In genomic region chr2:152098033-152098797, GRCh38 we compare ENCODE assay signal across 8 cellular contexts. TPM values are rescaled to one million over a fixed set of nuclear protein-coding genes. Genes with fewer than 3 reads are reported as not detected.
DNase-seq lines count a peak whose midpoint lies in the region; ATAC-seq lines count a peak whose summit lies in the region.

No MANE protein-coding gene starts in this region.

- peaks cover 55% of the 10 kb centered on the region for H3K27me3 ChIP-seq in CD4-positive, CD25-positive, alpha-beta regulatory T cell (ENCODE audit: control insufficient read depth, insufficient read depth, low read length)
- peaks cover 7% of the 10 kb centered on the region for H3K27me3 ChIP-seq in endocrine pancreas (ENCODE audit: control insufficient read depth, insufficient read depth, low read length)
- peaks cover 12 to 15% of the 10 kb centered on the region in 2 donors for H3K27me3 ChIP-seq in muscle layer of colon (ENCODE audit: control insufficient read depth in 1 of 2, insufficient read depth in 2 of 2, low read length in 2 of 2)

- peak in 1 of 2 donors; percentile 11 for ATAC-seq in CD4-positive, CD25-positive, alpha-beta regulatory T cell (ENCODE audit: low read depth in 2 of 2)
- ATAC-seq in GM21515 (IDR thresholded peaks at IDR 0.05; ENCODE audit: unreplicated experiment) = peak; percentile 43
- ATAC-seq in GM21367 (IDR thresholded peaks at IDR 0.05; ENCODE audit: unreplicated experiment) = no peak

- H3K9ac ChIP-seq in endocrine pancreas (ENCODE audit: control insufficient read depth, insufficient read depth, low read length) (peak overlapping the region; percentile 23), muscle layer of colon (ENCODE audit: low read length) (peak overlapping the region; percentile 28)

- H3K4me3 ChIP-seq in CD4-positive, CD25-positive, alpha-beta regulatory T cell (ENCODE audit: low read depth, low read length) = peak overlapping the region; percentile 26
- peak overlapping the region; percentile 65 for H3K4me3 ChIP-seq in endocrine pancreas (ENCODE audit: control insufficient read depth, insufficient read depth, low read length)
- H3K4me3 ChIP-seq in muscle layer of colon (ENCODE audit: low read depth in 1 of 2, low read length in 2 of 2) = peak overlapping the region; percentile 66 to 86

- H3K9me3 Mint-ChIP-seq in CD4-positive, CD25-positive, alpha-beta regulatory T cell = no peaks in the 10 kb centered on the region

- H3K36me3 Mint-ChIP-seq in CD4-positive, CD25-positive, alpha-beta regulatory T cell = no peaks in the 10 kb centered on the region

- H3K27ac ChIP-seq in CD4-positive, CD25-positive, alpha-beta regulatory T cell (ENCODE audit: insufficient read depth, low read length, poor library complexity, severe bottlenecking) = no peak overlapping the region
- H3K27ac ChIP-seq in muscle layer of colon (ENCODE audit: low read depth, low read length) = peak overlapping the region; percentile 49

- peaks cover 0 to 18% (median 9%) of the 10 kb centered on the region in 4 donors for H3K4me1 Mint-ChIP-seq in CD4-positive, CD25-positive, alpha-beta regulatory T cell

- no peaks in the 10 kb centered on the region for H3K9me3 ChIP-seq in CD4-positive, CD25-positive, alpha-beta regulatory T cell (ENCODE audit: control insufficient read depth in 2 of 2, low read length in 2 of 2)
- H3K9me3 ChIP-seq in endocrine pancreas (ENCODE audit: control insufficient read depth, low read length) (no peaks in the 10 kb centered on the region), muscle layer of colon (ENCODE audit: low read length) (no peaks in the 10 kb centered on the region)

- H3K27ac Mint-ChIP-seq in CD4-positive, CD25-positive, alpha-beta regulatory T cell = no peak overlapping the region

- H3K4me1 ChIP-seq in CD4-positive, CD25-positive, alpha-beta regulatory T cell (ENCODE audit: control insufficient read depth, insufficient read depth, low read length, poor library complexity, severe bottlenecking) = peaks cover 19% of the 10 kb centered on the region
- H3K4me1 ChIP-seq in endocrine pancreas (ENCODE audit: control insufficient read depth, insufficient read depth, low read length) = no peaks in the 10 kb centered on the region
- peaks cover 6% of the 10 kb centered on the region for H3K4me1 ChIP-seq in muscle layer of colon (ENCODE audit: insufficient read depth, low read length)

- no peaks in the 10 kb centered on the region for H3K36me3 ChIP-seq in CD4-positive, CD25-positive, alpha-beta regulatory T cell (ENCODE audit: control insufficient read depth, insufficient read depth, low read length)
- H3K36me3 ChIP-seq in endocrine pancreas (ENCODE audit: control insufficient read depth, insufficient read depth, low read length) (no peaks in the 10 kb centered on the region), muscle layer of colon (ENCODE audit: insufficient read depth, low read length) (no peaks in the 10 kb centered on the region)

- H3K4me3 Mint-ChIP-seq in CD4-positive, CD25-positive, alpha-beta regulatory T cell = peak overlapping the region; percentile 55 to 82 (median 81)

- H3K27me3 Mint-ChIP-seq in CD4-positive, CD25-positive, alpha-beta regulatory T cell = peaks cover 72% of the 10 kb centered on the region

- DNase-seq in CD4-positive, CD25-positive, alpha-beta regulatory T cell = no peak
- DNase-seq in SK-N-DZ (ENCODE audit: low spot score) (peak; percentile 45), T1000 (lab: John Stamatoyannopoulos, UW) (no peak), foreskin melanocyte (no peak)

RNA-seq across cellular contexts. Expression of gene CACNB4, which starts 0.6 kb away (rescaled TPM):
- total RNA-seq in CD4-positive, CD25-positive, alpha-beta regulatory T cell = 0.30 TPM
- not detected for polyA plus RNA-seq in CD4-positive, CD25-positive, alpha-beta regulatory T cell
- polyA plus RNA-seq in SK-N-DZ (2014; cell fraction: cytosol; rRNA removed) = 4.7 and 6.2 TPM in 2 replicates
- polyA plus RNA-seq in SK-N-DZ (2014; cell fraction: nucleus; rRNA removed) = 27.7 and 39.9 TPM in 2 replicates

Comparison
In these comparisons a context has a peak if more than half of its experiments do, and no peak if none do; other contexts are left out.
1. H3K4me3 ChIP-seq: peak in every context shown above with its lines; median percentile 76 in muscle layer of colon; 65 in endocrine pancreas; 26 in CD4-positive, CD25-positive, alpha-beta regulatory T cell.